11 cellular contexts compared by ENCODE assay signal in the genomic region with DNA sequence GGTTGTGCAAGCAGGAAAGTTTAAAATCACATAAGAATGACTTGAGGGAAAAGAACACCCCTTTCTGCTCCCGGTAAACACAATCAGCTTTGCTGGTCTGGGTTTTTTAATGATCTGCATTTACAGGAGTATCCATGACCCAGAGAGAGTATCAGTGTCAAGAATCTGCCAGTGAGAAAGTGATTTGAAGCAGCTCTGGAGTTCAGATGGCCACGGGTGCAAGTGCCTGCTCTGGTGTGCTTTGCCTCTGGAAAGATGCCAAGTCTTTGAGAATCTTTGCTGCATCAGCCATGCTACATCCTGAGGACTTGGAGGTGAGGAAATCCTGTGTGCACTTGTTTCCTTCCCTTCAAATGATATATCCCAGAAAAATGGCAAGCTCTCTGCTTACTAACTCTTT. TPM values are rescaled to one million over a fixed set of nuclear protein-coding genes. Genes with fewer than 3 reads are reported as not detected.
DNase-seq lines count a peak whose midpoint lies in the region; ATAC-seq lines count a peak whose summit lies in the region.
"Had no signal": no experiment of that assay in that cellular context is flagged by ENCODE, and none has a peak within 500 bp of the region (broad histone marks: within the 10 kb centered on the region; RNA-seq: fewer than 3 reads in every experiment).

No MANE protein-coding gene starts in this region.

- intact Hi-C loops in activated CD4-positive, alpha-beta T cell treated with anti-CD3 and anti-CD28 coated beads, Interleukin-2, amount 10 ng/mL, durations not matched to agents 24 days and 14 days (cut with micrococcal nuclease): no loop called here

- H3K9me3 Mint-ChIP-seq in activated CD4-positive, alpha-beta T cell treated with anti-CD3 and anti-CD28 coated beads, Interleukin-2, amount 10 ng/mL, durations not matched to agents 24 days and 14 days: peaks cover 5% of the 10 kb centered on the region
- no peaks in the 10 kb centered on the region for H3K9me3 Mint-ChIP-seq in effector memory CD8-positive, alpha-beta T cell
- H3K9me3 Mint-ChIP-seq: H9 had no signal

- DNase-seq in activated CD4-positive, alpha-beta T cell treated with anti-CD3 and anti-CD28 coated beads, Interleukin-2, amount 10 ng/mL, durations not matched to agents 24 days and 14 days: peak; percentile 57
- no peak for DNase-seq in activated CD4-positive, alpha-beta T cell treated with anti-CD3 and anti-CD28 coated beads for 4 hours
- DNase-seq in NCI-H69 (lab: John Stamatoyannopoulos, UW) (peak; percentile 49), pulmonary artery endothelial cell (ENCODE audit: low read depth, low spot score) (peak; percentile 36), NCI-H2081 treated with DMSO at 0.1 percent for 48 hours (lab: John Stamatoyannopoulos, UW) (no peak)
- no peak for DNase-seq in effector memory CD8-positive, alpha-beta T cell
- DNase-seq: GF-D8, H9, T-helper 9 cell had no signal

- peak overlapping the region; percentile 64 for H3K27ac Mint-ChIP-seq in activated CD4-positive, alpha-beta T cell treated with anti-CD3 and anti-CD28 coated beads, Interleukin-2, amount 10 ng/mL, durations not matched to agents 24 days and 14 days
- peak overlapping the region; percentile 24 to 64 for H3K27ac Mint-ChIP-seq in effector memory CD8-positive, alpha-beta T cell
- H3K27ac Mint-ChIP-seq: H9 had no signal

- peak; percentile 37 for ATAC-seq in effector memory CD8-positive, alpha-beta T cell (replicated peaks)
- ATAC-seq in GM18868 (IDR thresholded peaks at IDR 0.05; ENCODE audit: unreplicated experiment) (no peak), GM19395 (IDR thresholded peaks at IDR 0.05; ENCODE audit: unreplicated experiment) (no peak)

- peaks cover 22% of the 10 kb centered on the region for H3K4me1 Mint-ChIP-seq in activated CD4-positive, alpha-beta T cell treated with anti-CD3 and anti-CD28 coated beads, Interleukin-2, amount 10 ng/mL, durations not matched to agents 24 days and 14 days
- peaks cover 21 to 48% of the 10 kb centered on the region in 2 donors for H3K4me1 Mint-ChIP-seq in effector memory CD8-positive, alpha-beta T cell (ENCODE audit: low read depth in 2 of 2)

- H3K36me3 Mint-ChIP-seq in activated CD4-positive, alpha-beta T cell treated with anti-CD3 and anti-CD28 coated beads, Interleukin-2, amount 10 ng/mL, durations not matched to agents 24 days and 14 days (ENCODE audit: low read depth): no peaks in the 10 kb centered on the region
- peaks cover 4% of the 10 kb centered on the region for H3K36me3 Mint-ChIP-seq in effector memory CD8-positive, alpha-beta T cell (ENCODE audit: insufficient read depth)

- H3K4me3 Mint-ChIP-seq in activated CD4-positive, alpha-beta T cell treated with anti-CD3 and anti-CD28 coated beads, Interleukin-2, amount 10 ng/mL, durations not matched to agents 24 days and 14 days: peak overlapping the region; percentile 50
- H3K4me3 Mint-ChIP-seq in effector memory CD8-positive, alpha-beta T cell: peak overlapping the region; percentile 22 to 73
- H3K4me3 Mint-ChIP-seq: H9 had no signal

- peaks cover 6% of the 10 kb centered on the region for H3K27me3 Mint-ChIP-seq in activated CD4-positive, alpha-beta T cell treated with anti-CD3 and anti-CD28 coated beads, Interleukin-2, amount 10 ng/mL, durations not matched to agents 24 days and 14 days
- no peaks in the 10 kb centered on the region for H3K27me3 Mint-ChIP-seq in effector memory CD8-positive, alpha-beta T cell

RNA-seq across cellular contexts. Expression of a gene that starts 18.6 kb away (rescaled TPM):
- total RNA-seq in activated CD4-positive, alpha-beta T cell treated with anti-CD3 and anti-CD28 coated beads, Interleukin-2, amount 10 ng/mL, durations not matched to agents 24 days and 14 days: 42.4 and 43.9 TPM in 2 replicates
- 12.2 and 16.5 TPM in 2 replicates for total RNA-seq in pulmonary artery endothelial cell

Comparison
In these comparisons a context has a peak if more than half of its experiments do, and no peak if none do; other contexts are left out.
1. DNase-seq: peak in activated CD4-positive, alpha-beta T cell treated with anti-CD3 and anti-CD28 coated beads, Interleukin-2, amount 10 ng/mL, durations not matched to agents 24 days and 14 days (single experiment), NCI-H69 (single experiment) and pulmonary artery endothelial cell (single experiment); none in activated CD4-positive, alpha-beta T cell treated with anti-CD3 and anti-CD28 coated beads for 4 hours (0 of 2), effector memory CD8-positive, alpha-beta T cell (0 of 3) and NCI-H2081 treated with DMSO at 0.1 percent for 48 hours (single experiment).